ENCODE assay signal across 1 cellular context in genomic region chr7:118232837-118233236, GRCh38.
TF ChIP-seq lines count a peak whose summit lies in the region.

No MANE protein-coding gene starts in this region.

TF ChIP-seq in A549, 52 proteins besides CTCF, POLR2A, EP300 and RAD21 (continued from another document):
- TF ChIP-seq BCL3 (IDR thresholded peaks at IDR 0.05) = no peak
- no peak for TF ChIP-seq REST (IDR thresholded peaks at IDR 0.05)
- TF ChIP-seq CEBPB (IDR thresholded peaks at IDR 0.05) = no peak
- no peak for TF ChIP-seq FOXS1 (CRISPR knock-in tag; IDR thresholded peaks at IDR 0.05)
- no peak for TF ChIP-seq PBX3 (IDR thresholded peaks at IDR 0.05)
- no peak for TF ChIP-seq CHD4 (IDR thresholded peaks at IDR 0.05; ENCODE audit: borderline replicate concordance)
- no peak for TF ChIP-seq EHMT2 (IDR thresholded peaks at IDR 0.05; ENCODE audit: low read depth)
- no peak for TF ChIP-seq CBX8 (IDR thresholded peaks at IDR 0.05)
